In genomic region chr10:97335188-97335619, GRCh38 we compare ENCODE assay signal across 8 cellular contexts. TPM values are rescaled to one million over a fixed set of nuclear protein-coding genes. Genes with fewer than 3 reads are reported as not detected.
DNase-seq lines count a peak whose midpoint lies in the region; ATAC-seq and TF ChIP-seq lines count a peak whose summit lies in the region.

No MANE protein-coding gene starts in this region.

- TF ChIP-seq POLR2A in adrenal gland (IDR thresholded peaks at IDR 0.05) (no peak), lower leg skin (IDR thresholded peaks at IDR 0.05) (no peak)

- DNase-seq in activated T-cell treated with anti-CD3 and anti-CD28 coated beads, Interleukin-2, amount 50 U/mL, for 4 hours: no peak
- no peak for DNase-seq in activated T-cell treated with anti-CD3 and anti-CD28 coated beads, Interleukin-2, amount 50 U/mL, for 1 hour
- DNase-seq in adrenal gland (peak in 1 of 7 donors; percentile 33), lower leg skin (ENCODE audit: low spot score in 2 of 2) (no peak), type B pancreatic cell (ENCODE audit: extremely low spot score, unreplicated experiment) (no peak), DMS53 treated with DMSO at 0.1 percent for 48 hours (lab: John Stamatoyannopoulos, UW; ENCODE audit: unreplicated experiment) (no peak), NCI-H2196 treated with DMSO at 0.1 percent for 48 hours (lab: John Stamatoyannopoulos, UW; ENCODE audit: unreplicated experiment) (no peak)
- DNase-seq in central memory CD4-positive, alpha-beta T cell: no peak

- H3K4me3 Mint-ChIP-seq in activated T-cell treated with anti-CD3 and anti-CD28 coated beads, Interleukin-2, amount 50 U/mL, for 4 hours: peak overlapping the region; percentile 61
- H3K4me3 Mint-ChIP-seq in type B pancreatic cell: peak overlapping the region; percentile 74

- no peaks in the 10 kb centered on the region for H3K27me3 ChIP-seq in adrenal gland

- no peaks in the 10 kb centered on the region for H3K9me3 ChIP-seq in adrenal gland (replicated peaks in 1 of 3)

- peaks cover 6% of the 10 kb centered on the region for H3K36me3 Mint-ChIP-seq in activated T-cell treated with anti-CD3 and anti-CD28 coated beads, Interleukin-2, amount 50 U/mL, for 4 hours (ENCODE audit: insufficient read depth)
- H3K36me3 Mint-ChIP-seq in type B pancreatic cell: peaks cover 11% of the 10 kb centered on the region

- peak overlapping the region; percentile 98 for H3K27ac Mint-ChIP-seq in type B pancreatic cell

- intact Hi-C loops in adrenal gland (cut with DNase I): loop anchor here in 1 of 2 donors (10.0 kb wide), 1 partner anchor 50 kb away; no protein-coding TSS in a partner anchor
- intact Hi-C loops in lower leg skin (cut with DNase I; ENCODE audit: low total_unique reads): loop anchor here (10.0 kb wide), 1 partner anchor 60 kb away; no protein-coding TSS in a partner anchor

- no peak for TF ChIP-seq CTCF in adrenal gland (IDR thresholded peaks at IDR 0.05)
- no peak for TF ChIP-seq CTCF in lower leg skin (IDR thresholded peaks at IDR 0.05)
- TF ChIP-seq CTCF in type B pancreatic cell (conservative IDR thresholded peaks at IDR 0.05): no peak

- H3K27me3 Mint-ChIP-seq in activated T-cell treated with anti-CD3 and anti-CD28 coated beads, Interleukin-2, amount 50 U/mL, for 4 hours (ENCODE audit: low read depth): no peaks in the 10 kb centered on the region
- H3K27me3 Mint-ChIP-seq in type B pancreatic cell: peaks cover 41% of the 10 kb centered on the region

- peak overlapping the region in 3 of 5 donors; percentile 93 to 97 (median 95) for H3K27ac ChIP-seq in adrenal gland

- peaks cover 33% of the 10 kb centered on the region for H3K4me1 Mint-ChIP-seq in activated T-cell treated with anti-CD3 and anti-CD28 coated beads, Interleukin-2, amount 50 U/mL, for 4 hours (ENCODE audit: low read depth)
- H3K4me1 Mint-ChIP-seq in type B pancreatic cell (ENCODE audit: unreplicated experiment): peaks cover 38% of the 10 kb centered on the region

- WGBS in adrenal gland, 4 donors: 2 to 9% (median 3%) methylated on average over 13 to 25 of the region's 25 CpGs
- WGBS in lower leg skin, 2 donors: 3 to 6% methylated on average over 25 of the region's 25 CpGs

- H3K36me3 ChIP-seq in adrenal gland (replicated peaks in 1 of 2): no peaks in the 10 kb centered on the region

- H3K4me1 ChIP-seq in adrenal gland (replicated peaks in 1 of 2): peaks cover 15 to 18% of the 10 kb centered on the region in 2 donors

- ATAC-seq in activated T-cell treated with anti-CD3 and anti-CD28 coated beads, Interleukin-2, amount 50 U/mL, for 4 hours: no peak

- H3K4me3 ChIP-seq in adrenal gland: peak overlapping the region in 2 of 4 donors; percentile 80 to 88
- peak overlapping the region; percentile 30 for H3K4me3 ChIP-seq in lower leg skin (ENCODE audit: low read depth, poor library complexity, severe bottlenecking)

- H3K9me3 Mint-ChIP-seq in activated T-cell treated with anti-CD3 and anti-CD28 coated beads, Interleukin-2, amount 50 U/mL, for 4 hours: no peaks in the 10 kb centered on the region
- no peaks in the 10 kb centered on the region for H3K9me3 Mint-ChIP-seq in type B pancreatic cell

RNA-seq across cellular contexts. Expression of gene FRAT2, which starts 0.7 kb away (rescaled TPM):
- 10 to 100 TPM in 2 of 3 donors, 1 to 10 TPM in 1; 9.9 to 11.7 (median 11.4) TPM for total RNA-seq in activated T-cell treated with anti-CD3 and anti-CD28 coated beads, Interleukin-2, amount 50 U/mL, for 4 hours
- total RNA-seq in adrenal gland (10 to 100 TPM in 5 of 8 donors, 1 to 10 TPM in 3; 3.4 to 17.9 (median 11.0) TPM), lower leg skin (10 to 100 TPM; 40.9 to 62.0 (median 57.7) TPM), type B pancreatic cell (ENCODE audit: low replicate concordance) (23.1 and 36.4 TPM in 2 replicates)
- 1 to 10 TPM; 2.8 to 4.1 (median 3.3) TPM for polyA plus RNA-seq in adrenal gland

RNA-seq across cellular contexts. Expression of gene FRAT1, which starts 16.1 kb away (rescaled TPM):
- 1 to 10 TPM; 1.6 to 3.2 (median 2.4) TPM for total RNA-seq in activated T-cell treated with anti-CD3 and anti-CD28 coated beads, Interleukin-2, amount 50 U/mL, for 4 hours
- total RNA-seq in adrenal gland (10 to 100 TPM in 2 of 8 donors, 1 to 10 TPM in 6; 2.0 to 11.1 (median 8.3) TPM), lower leg skin (10 to 100 TPM in 2 of 4 donors, 1 to 10 TPM in 2; 4.6 to 16.9 (median 9.4) TPM), type B pancreatic cell (ENCODE audit: low replicate concordance) (4.7 and 6.1 TPM in 2 replicates)
- 1 to 10 TPM; 1.3 to 2.7 (median 2.3) TPM for polyA plus RNA-seq in adrenal gland

RNA-seq across cellular contexts. Expression of gene ARHGAP19, which starts 42.8 kb away (rescaled TPM):
- total RNA-seq in activated T-cell treated with anti-CD3 and anti-CD28 coated beads, Interleukin-2, amount 50 U/mL, for 4 hours: 10 to 100 TPM in 2 of 3 donors, 1 to 10 TPM in 1; 9.2 to 14.2 (median 10.6) TPM
- total RNA-seq in adrenal gland: 10 to 100 TPM in 1 of 8 donors, 1 to 10 TPM in 7; 4.3 to 15.0 (median 6.8) TPM
- polyA plus RNA-seq in adrenal gland: 1 to 10 TPM; 1.7 to 7.6 (median 2.2) TPM
- 1 to 10 TPM; 7.7 to 8.5 (median 8.2) TPM for total RNA-seq in lower leg skin
- total RNA-seq in type B pancreatic cell (ENCODE audit: low replicate concordance): 7.3 and 19.8 TPM in 2 replicates
